20 cellular contexts compared by ENCODE assay signal in genomic region chr9:133920471-133920870, GRCh38.
"Had no signal": no experiment of that assay in that cellular context is flagged by ENCODE, and none has a peak within 500 bp of the region (broad histone marks: within the 10 kb centered on the region; RNA-seq: fewer than 3 reads in every experiment).

No MANE protein-coding gene starts in this region.

- H3K4me3 ChIP-seq: dorsolateral prefrontal cortex, lung, prostate gland, right lobe of liver, testis, tibial nerve, uterus had no signal

- H3K27ac Mint-ChIP-seq: natural killer cell treated with Interleukin-12 subunit alpha and Interleukin-12 subunit beta and Interleukin-15 and Interleukin-18, amount 100 ng/mL, for 72 hours; stimulated activated effector memory CD8-positive, alpha-beta T cell treated with anti-CD3 and anti-CD28 coated beads, Interleukin-12 subunit alpha, Interleukin-12 subunit beta, amount 100 ng/mL, for 72 hours had no signal

- H2AFZ ChIP-seq: parathyroid adenoma had no signal

- H3K27me3 ChIP-seq: dorsolateral prefrontal cortex, right lobe of liver, testis, tibial nerve, uterus had no signal

- H3K9me3 ChIP-seq: prostate gland, right lobe of liver, testis, tibial nerve, uterus had no signal

- H3K4me3 Mint-ChIP-seq: natural killer cell treated with Interleukin-12 subunit alpha and Interleukin-12 subunit beta and Interleukin-15 and Interleukin-18, amount 100 ng/mL, for 72 hours; stimulated activated effector memory CD8-positive, alpha-beta T cell treated with anti-CD3 and anti-CD28 coated beads, Interleukin-12 subunit alpha, Interleukin-12 subunit beta, amount 100 ng/mL, for 72 hours; stimulated activated naive CD8-positive, alpha-beta T cell treated with anti-CD3 and anti-CD28 coated beads, Interleukin-15, amount 100 ng/mL, for 72 hours had no signal

- ATAC-seq: natural killer cell treated with Interleukin-12 subunit alpha and Interleukin-12 subunit beta and Interleukin-15 and Interleukin-18, amount 100 ng/mL, for 72 hours; stimulated activated effector memory CD8-positive, alpha-beta T cell treated with anti-CD3 and anti-CD28 coated beads, Interleukin-12 subunit alpha, Interleukin-12 subunit beta, amount 100 ng/mL, for 72 hours; stimulated activated naive CD8-positive, alpha-beta T cell treated with anti-CD3 and anti-CD28 coated beads, Interleukin-15, amount 100 ng/mL, for 72 hours had no signal

- H3K9me3 Mint-ChIP-seq: natural killer cell treated with Interleukin-12 subunit alpha and Interleukin-12 subunit beta and Interleukin-15 and Interleukin-18, amount 100 ng/mL, for 72 hours; stimulated activated effector memory CD8-positive, alpha-beta T cell treated with anti-CD3 and anti-CD28 coated beads, Interleukin-12 subunit alpha, Interleukin-12 subunit beta, amount 100 ng/mL, for 72 hours; stimulated activated naive CD8-positive, alpha-beta T cell treated with anti-CD3 and anti-CD28 coated beads, Interleukin-15, amount 100 ng/mL, for 72 hours had no signal

- DNase-seq: cortex of kidney; dorsolateral prefrontal cortex; effector CD8-positive, alpha-beta T cell; kidney; left cardiac atrium; left ventricle myocardium superior; mesenchymal stem cell; midbrain; right lobe of liver; stimulated activated CD4-positive, alpha-beta T cell treated with anti-CD3 and anti-CD28 coated beads, Interleukin-4, amount 100 ng/mL, for 1 hour; stimulated activated CD8-positive, alpha-beta memory T cell treated with anti-CD3 and anti-CD28 coated beads, Interleukin-4, amount 100 ng/mL, for 48 hours; stimulated activated naive CD8-positive, alpha-beta T cell treated with anti-CD3 and anti-CD28 coated beads, Interleukin-15, amount 100 ng/mL, for 72 hours; testis; uterus had no signal

- H3K9ac ChIP-seq: parathyroid adenoma had no signal

- H3K36me3 Mint-ChIP-seq: natural killer cell treated with Interleukin-12 subunit alpha and Interleukin-12 subunit beta and Interleukin-15 and Interleukin-18, amount 100 ng/mL, for 72 hours; stimulated activated effector memory CD8-positive, alpha-beta T cell treated with anti-CD3 and anti-CD28 coated beads, Interleukin-12 subunit alpha, Interleukin-12 subunit beta, amount 100 ng/mL, for 72 hours had no signal

- H3K36me3 ChIP-seq: prostate gland, right lobe of liver, tibial nerve, uterus had no signal

- H3K4me1 ChIP-seq: parathyroid adenoma, prostate gland, testis, uterus had no signal

- H3K27ac ChIP-seq: dorsolateral prefrontal cortex, parathyroid adenoma, prostate gland, right lobe of liver, testis, tibial nerve, uterus had no signal
